ENCODE assay signal across 8 cellular contexts in genomic region chr22:23750744-23751440, GRCh38. TPM values are rescaled to one million over a fixed set of nuclear protein-coding genes. Genes with fewer than 3 reads are reported as not detected.
DNase-seq lines count a peak whose midpoint lies in the region; ATAC-seq and TF ChIP-seq lines count a peak whose summit lies in the region.

TSS of gene ZNF70 (minus strand) at chr22:23751112. CDS start at chr22:23745140, 5,972 bp downstream.

- H3K27me3 Mint-ChIP-seq in activated CD8-positive, alpha-beta T cell treated with anti-CD3 and anti-CD28 coated beads, Interleukin-2, amount 10 ng/mL, durations not matched to agents 7 days and 5 days (ENCODE audit: low read depth), result no peaks in the 10 kb centered on the region
- no peaks in the 10 kb centered on the region for H3K27me3 Mint-ChIP-seq in memory B cell

- POLR2A ChIA-PET in activated CD8-positive, alpha-beta T cell treated with anti-CD3 and anti-CD28 coated beads, Interleukin-2, amount 10 ng/mL, durations not matched to agents 7 days and 5 days (lab: Charles Lee), result interaction anchor here (0.5 to 2.6 kb wide), 10 partner anchors 9 to 55 kb away, joined by 3 to 7 read pairs (median 4); partner anchors contain the start of genes C22orf15, CHCHD10 and SMARCB1

- H3K27ac Mint-ChIP-seq in activated CD8-positive, alpha-beta T cell treated with anti-CD3 and anti-CD28 coated beads, Interleukin-2, amount 10 ng/mL, durations not matched to agents 7 days and 5 days, result peak within 1 kb of the TSS; percentile 88
- peak within 1 kb of the TSS; percentile 97 for H3K27ac Mint-ChIP-seq in memory B cell

- peak within 1 kb of the TSS; percentile 82 for H3K4me3 Mint-ChIP-seq in activated CD8-positive, alpha-beta T cell treated with anti-CD3 and anti-CD28 coated beads, Interleukin-2, amount 10 ng/mL, durations not matched to agents 7 days and 5 days
- H3K4me3 Mint-ChIP-seq in memory B cell, result peak within 1 kb of the TSS; percentile 96

- peaks cover 21% of the 10 kb centered on the region for H3K4me1 Mint-ChIP-seq in activated CD8-positive, alpha-beta T cell treated with anti-CD3 and anti-CD28 coated beads, Interleukin-2, amount 10 ng/mL, durations not matched to agents 7 days and 5 days (ENCODE audit: low read depth)
- H3K4me1 Mint-ChIP-seq in memory B cell, result peaks cover 36% of the 10 kb centered on the region

- ATAC-seq in HG03432 (IDR thresholded peaks at IDR 0.05; ENCODE audit: unreplicated experiment), result peak; percentile 79
- peak; percentile 99 for ATAC-seq in activated CD8-positive, alpha-beta T cell treated with anti-CD3 and anti-CD28 coated beads, Interleukin-2, amount 10 ng/mL, durations not matched to agents 7 days and 5 days
- ATAC-seq in memory B cell (ENCODE audit: low read depth), result peak; percentile 63

- peak; percentile 72 for TF ChIP-seq POLR2A in GM18951 (IDR thresholded peaks at IDR 0.05; ENCODE audit: extremely low read depth, insufficient read depth, insufficient read length)

- no peaks in the 10 kb centered on the region for H3K9me3 Mint-ChIP-seq in activated CD8-positive, alpha-beta T cell treated with anti-CD3 and anti-CD28 coated beads, Interleukin-2, amount 10 ng/mL, durations not matched to agents 7 days and 5 days (ENCODE audit: insufficient read depth)
- no peaks in the 10 kb centered on the region for H3K9me3 Mint-ChIP-seq in memory B cell

- CTCF ChIA-PET in activated CD8-positive, alpha-beta T cell treated with anti-CD3 and anti-CD28 coated beads, Interleukin-2, amount 10 ng/mL, durations not matched to agents 7 days and 5 days (lab: Charles Lee), result interaction anchor here (1.0 to 1.2 kb wide), 3 partner anchors 8 to 20 kb away, joined by 3 to 5 read pairs (median 3); no protein-coding TSS in a partner anchor

- DNase-seq in AG09309 (ENCODE audit: low read depth) (peak; percentile 10), NCI-H82 treated with DMSO at 0.1 percent for 48 hours (lab: John Stamatoyannopoulos, UW; ENCODE audit: unreplicated experiment) (peak; percentile 17), memory B cell (ENCODE audit: low spot score in 2 of 2) (peak; percentile 83 to 88)
- DNase-seq in activated CD8-positive, alpha-beta T cell treated with anti-CD3 and anti-CD28 coated beads, Interleukin-2, amount 10 ng/mL, durations not matched to agents 7 days and 5 days, result peak; percentile 90
- peak; percentile 78 for DNase-seq in effector CD8-positive, alpha-beta T cell (lab: John Stamatoyannopoulos, UW)
- DNase-seq in stimulated activated CD8-positive, alpha-beta memory T cell treated with anti-CD3 and anti-CD28 coated beads, Interleukin-12 subunit alpha, Interleukin-12 subunit beta, amount 100 ng/mL, for 24 hours (ENCODE audit: extremely low read depth), result peak; percentile 74

- peak; percentile 16 for TF ChIP-seq CTCF in AG09309 (IDR thresholded peaks at IDR 0.05; ENCODE audit: control insufficient read depth, insufficient read depth, low read depth, low read length, missing control alignments)

- peaks cover under 1% of the 10 kb centered on the region for H3K36me3 Mint-ChIP-seq in activated CD8-positive, alpha-beta T cell treated with anti-CD3 and anti-CD28 coated beads, Interleukin-2, amount 10 ng/mL, durations not matched to agents 7 days and 5 days (ENCODE audit: low read depth)
- peaks cover 5% of the 10 kb centered on the region for H3K36me3 Mint-ChIP-seq in memory B cell

- peak within 1 kb of the TSS; percentile 83 for H3K4me3 ChIP-seq in AG09309 (ENCODE audit: control insufficient read depth, low read depth, low read length)

- in situ Hi-C loops in GM18951 (cut with MboI; ENCODE audit: low sequenced_read_pairs, unreplicated experiment), result no loop called here

RNA-seq across cellular contexts. Expression of gene ZNF70, which starts in this region (rescaled TPM):
- 1 to 10 TPM; 2.1 to 2.2 TPM for total RNA-seq in activated CD8-positive, alpha-beta T cell treated with anti-CD3 and anti-CD28 coated beads, Interleukin-2, amount 10 ng/mL, durations not matched to agents 7 days and 5 days

Comparison
In these comparisons a context has a peak if more than half of its experiments do, and no peak if none do; other contexts are left out.
1. Peak in every context shown above with its lines: DNase-seq, ATAC-seq and H3K4me3 ChIP-seq.
2. DNase-seq: peak in every context shown above with its lines; median percentile 90 in activated CD8-positive, alpha-beta T cell treated with anti-CD3 and anti-CD28 coated beads, Interleukin-2, amount 10 ng/mL, durations not matched to agents 7 days and 5 days; 86 in memory B cell; 78 in effector CD8-positive, alpha-beta T cell; 74 in stimulated activated CD8-positive, alpha-beta memory T cell treated with anti-CD3 and anti-CD28 coated beads, Interleukin-12 subunit alpha, Interleukin-12 subunit beta, amount 100 ng/mL, for 24 hours; 17 in NCI-H82 treated with DMSO at 0.1 percent for 48 hours; 10 in AG09309.